Comparison of ENCODE assay signal across 19 cellular contexts in genomic region chr12:109485201-109485600, GRCh38. TPM values are rescaled to one million over a fixed set of nuclear protein-coding genes. Genes with fewer than 3 reads are reported as not detected.
A peak's percentile ranks its signal among the peaks of the same experiment; 100 is the strongest.
DNase-seq lines count a peak whose midpoint lies in the region; ATAC-seq, FAIRE-seq and TF ChIP-seq lines count a peak whose summit lies in the region.
"Had no signal": no experiment of that assay in that cellular context is flagged by ENCODE, and none has a peak within 500 bp of the region (broad histone marks: within the 10 kb centered on the region; RNA-seq: fewer than 3 reads in every experiment).

No MANE protein-coding gene starts in this region.

- no peaks in the 10 kb centered on the region for H3K9me3 ChIP-seq in A549
- H3K9me3 ChIP-seq: BE2C, BLaER1, Caco-2 had no signal

- no peak overlapping the region for H3K27ac ChIP-seq in A549
- H3K27ac ChIP-seq in C4-2B = peak overlapping the region; percentile 46
- H3K27ac ChIP-seq: BLaER1 had no signal

- no peak overlapping the region for H3K4me3 ChIP-seq in A549
- H3K4me3 ChIP-seq: BLaER1 had no signal

- no peaks in the 10 kb centered on the region for H3K4me1 ChIP-seq in A549
- H3K4me1 ChIP-seq: BE2C, BLaER1, Caco-2 had no signal

- FAIRE-seq in A549 (lab: Jason Lieb, UNC) = no peak
- FAIRE-seq: D721Med, G401.6, GM12891, GM19239 had no signal

- no peak overlapping the region for H3K4me2 ChIP-seq in A549
- H3K4me2 ChIP-seq: BLaER1 had no signal

- POLR2A ChIA-PET in A549 (lab: Yijun Ruan, JAX) = no interaction called here
- POLR2A ChIA-PET in HEK293T (lab: Yijun Ruan, JAX) = no interaction called here

- CTCF ChIA-PET in A549 (lab: Yijun Ruan, JAX) = interaction anchor here (0.6 to 3.4 kb wide), 6 partner anchors 17 to 368 kb away, joined by 3 to 11 read pairs (median 4); no protein-coding TSS in a partner anchor
- CTCF ChIA-PET in HEK293T (lab: Yijun Ruan, JAX) = interaction anchor here (1.2 kb wide), 1 partner anchor 57 kb away, joined by 11 read pairs; no protein-coding TSS in a partner anchor

- ATAC-seq in A549 (no peak), esophagus mucosa (peak; percentile 53)
- ATAC-seq: CD8-positive, alpha-beta T cell had no signal

- no peak for TF ChIP-seq RAD21 in A549 (conservative IDR thresholded peaks at IDR 0.05 in 1 of 2, IDR thresholded peaks at IDR 0.05 in 1 of 2)

- no peak for DNase-seq in A549 (ENCODE audit: low read depth in 1 of 2, low spot score in 1 of 2)
- no peak for DNase-seq in HEK293T (ENCODE audit: extremely low spot score)
- DNase-seq in HK-2 (ENCODE audit: unreplicated experiment) = no peak
- DNase-seq: ACHN; BE2C; C1 segment of cervical spinal cord; Caco-2; Calu3; CD4-positive, alpha-beta T cell; CD8-positive, alpha-beta T cell; DMS79 treated with DMSO at 0.1 percent for 48 hours; GF-D8 had no signal

- no peak for TF ChIP-seq EP300 in A549 (IDR thresholded peaks at IDR 0.05)

- no peak for TF ChIP-seq CTCF in A549 (IDR thresholded peaks at IDR 0.05)
- no peak for TF ChIP-seq CTCF in C4-2B (conservative IDR thresholded peaks at IDR 0.05)

- TF ChIP-seq POLR2A in A549 (IDR thresholded peaks at IDR 0.05; ENCODE audit: low read length) = no peak

- 88% methylated on average over 4 of the region's 4 CpGs for WGBS in A549 (ENCODE audit: missing lambda C conversion rate)

TF ChIP-seq in A549, 52 proteins besides CTCF, POLR2A, EP300 and RAD21:
- TF ChIP-seq HEYL (CRISPR knock-in tag; IDR thresholded peaks at IDR 0.05) (no peak), MAFK (IDR thresholded peaks at IDR 0.05; ENCODE audit: partially characterized antibody) (peak; percentile 36)

TF ChIP-seq in HEK293T, 16 proteins besides CTCF, POLR2A, EP300 and RAD21:
- no peak for TF ChIP-seq CTBP1 (IDR thresholded peaks at IDR 0.05; ENCODE audit: borderline replicate concordance)
- TF ChIP-seq TARDBP (IDR thresholded peaks at IDR 0.05) = no peak
- TF ChIP-seq FOXK2 (IDR thresholded peaks at IDR 0.05) = no peak
- TF ChIP-seq, protein P1, sequence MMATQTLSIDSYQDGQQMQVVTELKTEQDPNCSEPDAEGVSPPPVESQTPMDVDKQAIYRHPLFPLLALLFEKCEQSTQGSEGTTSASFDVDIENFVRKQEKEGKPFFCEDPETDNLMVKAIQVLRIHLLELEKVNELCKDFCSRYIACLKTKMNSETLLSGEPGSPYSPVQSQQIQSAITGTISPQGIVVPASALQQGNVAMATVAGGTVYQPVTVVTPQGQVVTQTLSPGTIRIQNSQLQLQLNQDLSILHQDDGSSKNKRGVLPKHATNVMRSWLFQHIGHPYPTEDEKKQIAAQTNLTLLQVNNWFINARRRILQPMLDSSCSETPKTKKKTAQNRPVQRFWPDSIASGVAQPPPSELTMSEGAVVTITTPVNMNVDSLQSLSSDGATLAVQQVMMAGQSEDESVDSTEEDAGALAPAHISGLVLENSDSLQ (IDR thresholded peaks at IDR 0.05) = no peak
- no peak for TF ChIP-seq SUZ12 (IDR thresholded peaks at IDR 0.05)
- no peak for TF ChIP-seq LEF1 (IDR thresholded peaks at IDR 0.05; ENCODE audit: borderline replicate concordance)
- no peak for TF ChIP-seq L3MBTL2 (conservative IDR thresholded peaks at IDR 0.05)
- no peak for TF ChIP-seq FOXM1 (IDR thresholded peaks at IDR 0.05; ENCODE audit: borderline replicate concordance)
- TF ChIP-seq NFRKB (IDR thresholded peaks at IDR 0.05) = no peak
- TF ChIP-seq HDGF (IDR thresholded peaks at IDR 0.05; ENCODE audit: borderline replicate concordance) = no peak

RNA-seq across cellular contexts. Expression of gene UBE3B, which starts 7.8 kb away (rescaled TPM):
- 38.0 and 42.4 TPM in 2 replicates for polyA plus RNA-seq in A549 (2011; rRNA removed)
- 17.5 and 20.6 TPM in 2 replicates for polyA plus RNA-seq in A549 (2012; cell fraction: cytosol; rRNA removed)
- polyA plus RNA-seq in A549 (2012; cell fraction: nucleus; rRNA removed) = 36.1 and 38.6 TPM in 2 replicates
- 14.0 to 15.4 TPM (median 14.5 TPM) in 3 replicates for polyA plus RNA-seq in A549 (2017; fragmentation: RNase III; extraction: RNeasy Plus Mini Kit Qiagen cat#74134 plus additional on column Dnase treatment)
- 65.6 and 73.8 TPM in 2 replicates for polyA minus RNA-seq in A549 (2011; rRNA and poly(A)+ RNA removed)
- total RNA-seq in esophagus mucosa = 29.6 TPM

RNA-seq across cellular contexts. Expression of gene KCTD10, which starts 8.1 kb away (rescaled TPM):
- polyA plus RNA-seq in A549 (2011; rRNA removed) = 50.4 and 52.3 TPM in 2 replicates
- polyA plus RNA-seq in A549 (2012; cell fraction: cytosol; rRNA removed) = 42.8 and 54.6 TPM in 2 replicates
- polyA plus RNA-seq in A549 (2012; cell fraction: nucleus; rRNA removed) = 49.1 and 57.4 TPM in 2 replicates
- polyA plus RNA-seq in A549 (2017; fragmentation: RNase III; extraction: RNeasy Plus Mini Kit Qiagen cat#74134 plus additional on column Dnase treatment) = 42.9 to 50.6 TPM (median 43.5 TPM) in 3 replicates
- polyA minus RNA-seq in A549 (2011; rRNA and poly(A)+ RNA removed) = 94.5 and 141 TPM in 2 replicates
- total RNA-seq in esophagus mucosa = 51.7 TPM
